Comparison of ENCODE assay signal across 13 cellular contexts in the genomic region with DNA sequence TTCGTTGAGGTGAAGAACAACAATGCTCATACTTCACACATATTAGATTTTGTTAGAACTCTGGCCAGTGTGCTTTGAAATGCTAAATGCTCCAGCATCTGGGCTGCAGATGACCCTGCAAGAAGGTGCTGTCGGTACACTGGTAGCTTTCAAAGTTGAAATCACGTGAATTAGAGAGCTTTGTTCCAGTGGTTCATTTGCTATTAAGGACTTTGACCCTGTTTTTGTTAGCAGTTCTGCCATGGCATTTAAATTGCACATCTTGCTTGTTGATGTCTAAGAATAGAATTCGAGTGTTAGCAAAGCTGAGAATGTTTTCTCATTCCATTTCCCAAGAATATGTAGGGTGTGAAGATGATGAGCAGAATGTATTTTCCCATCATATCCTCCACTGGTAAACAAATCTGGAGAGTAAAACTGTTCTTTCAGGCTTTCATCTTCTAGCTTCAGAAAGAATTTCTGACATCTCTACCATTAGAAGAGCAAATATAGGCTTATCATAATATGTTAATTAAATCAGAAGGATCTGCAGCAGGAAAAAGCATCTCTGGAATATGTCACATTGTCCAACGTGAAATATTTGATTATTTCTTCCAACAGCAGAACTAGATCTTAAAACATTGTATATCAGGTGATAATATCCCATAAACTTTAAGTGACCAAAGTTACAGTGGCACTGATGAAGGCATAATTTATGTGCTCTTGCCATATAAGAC.
"Had no signal": no experiment of that assay in that cellular context is flagged by ENCODE, and none has a peak within 500 bp of the region (broad histone marks: within the 10 kb centered on the region; RNA-seq: fewer than 3 reads in every experiment).

No MANE protein-coding gene starts in this region.

- H3K4me3 ChIP-seq: neural progenitor cell, pancreas, spleen had no signal

- H3K36me3 ChIP-seq: neural progenitor cell, pancreas, spleen had no signal

- H3K9me3 ChIP-seq: pancreas, spleen had no signal

- H3K27ac ChIP-seq: neural progenitor cell, pancreas, spleen had no signal

- H3K27me3 ChIP-seq: neural progenitor cell, pancreas, spleen had no signal

- H3K4me2 ChIP-seq: neural progenitor cell had no signal

- H3K9ac ChIP-seq: neural progenitor cell had no signal

- H2AFZ ChIP-seq: neural progenitor cell had no signal

- H3K4me1 ChIP-seq: neural progenitor cell, pancreas, spleen had no signal

- DNase-seq: activated CD4-positive, alpha-beta memory T cell treated with anti-CD3 and anti-CD28 coated beads for 36 hours; activated effector memory CD4-positive, alpha-beta T cell treated with anti-CD3 and anti-CD28 coated beads, Interleukin-2, amount 50 U/mL, for 16 hours; activated T-cell treated with anti-CD3 and anti-CD28 coated beads, Interleukin-2, amount 50 U/mL, for 4 hours; aorta; left colon; mesenchymal stem cell; pancreas; retina; SHP77 treated with DMSO at 0.1 percent for 48 hours; spleen; stimulated activated CD4-positive, alpha-beta T cell treated with anti-CD3 and anti-CD28 coated beads, Interleukin-1b, Interleukin-23, amount 100 ng/mL, for 48 hours; substantia nigra had no signal
